21 cellular contexts compared by ENCODE assay signal in genomic region chr2:8251291-8251690, GRCh38.
DNase-seq lines count a peak whose midpoint lies in the region; ATAC-seq, FAIRE-seq and TF ChIP-seq lines count a peak whose summit lies in the region.
"Had no signal": no experiment of that assay in that cellular context is flagged by ENCODE, and none has a peak within 500 bp of the region (broad histone marks: within the 10 kb centered on the region; RNA-seq: fewer than 3 reads in every experiment).

No MANE protein-coding gene starts in this region.

- no peak for TF ChIP-seq CTCF in endodermal cell (conservative IDR thresholded peaks at IDR 0.05)
- TF ChIP-seq CTCF in upper lobe of right lung (IDR thresholded peaks at IDR 0.05): no peak

- H3K27me3 Mint-ChIP-seq in endodermal cell (ENCODE audit: insufficient read depth): no peaks in the 10 kb centered on the region
- H3K27me3 Mint-ChIP-seq: T-cell had no signal

- H3K4me3 ChIP-seq in endodermal cell (ENCODE audit: low read length): peak overlapping the region; percentile 64
- H3K4me3 ChIP-seq in upper lobe of right lung: no peak overlapping the region
- H3K4me3 ChIP-seq: Peyer's patch had no signal

- H3K9me3 Mint-ChIP-seq in endodermal cell: peaks cover 34% of the 10 kb centered on the region

- WGBS in endodermal cell (ENCODE audit: insufficient coverage in 1 of 2, insufficient read length in 1 of 2), 2 experiments: 94 to 96% methylated on average over 3 to 6 of the region's 6 CpGs

- H3K9ac ChIP-seq in endodermal cell (ENCODE audit: extremely low read depth, low read length, poor library complexity, severe bottlenecking): no peak overlapping the region
- H3K9ac ChIP-seq: KMS-11 had no signal

- FAIRE-seq in GM19239 (lab: Jason Lieb, UNC): no peak
- FAIRE-seq: GM12891, HepG2 had no signal

- H3K27ac Mint-ChIP-seq in endodermal cell: no peak overlapping the region
- H3K27ac Mint-ChIP-seq: B cell; CD8-positive, alpha-beta T cell; T-cell had no signal

- no peak overlapping the region for H3K4me3 Mint-ChIP-seq in endodermal cell
- H3K4me3 Mint-ChIP-seq: B cell; CD8-positive, alpha-beta T cell; T-cell had no signal

- H3K4me1 ChIP-seq in endodermal cell (ENCODE audit: control insufficient read depth, insufficient read depth, low read length) (peaks cover 7% of the 10 kb centered on the region), upper lobe of right lung (no peaks in the 10 kb centered on the region)
- H3K4me1 ChIP-seq: Peyer's patch had no signal

- peak; percentile 19 for DNase-seq in SKM-1 treated with dmso at 0.1 percent for 144 hours (lab: John Stamatoyannopoulos, UW; ENCODE audit: unreplicated experiment)
- DNase-seq in SKM-1 (lab: John Stamatoyannopoulos, UW; ENCODE audit: unreplicated experiment): no peak
- peak; percentile 16 for DNase-seq in NOMO-1 treated with dmso at 0.1 percent for 144 hours (lab: John Stamatoyannopoulos, UW; ENCODE audit: unreplicated experiment)
- DNase-seq in endodermal cell: no peak
- no peak for DNase-seq in upper lobe of right lung
- DNase-seq in GM19239 (ENCODE audit: insufficient read length, low spot score): no peak
- DNase-seq: Calu3; CD8-positive, alpha-beta T cell; NCI-H1694 treated with DMSO at 0.1 percent for 48 hours; NCI-H2107; NCI-H2227 treated with DMSO at 0.1 percent for 48 hours; NCI-H524; Peyer's patch; Right ventricle myocardium superior; T-cell had no signal

- peaks cover 7% of the 10 kb centered on the region for H3K36me3 Mint-ChIP-seq in endodermal cell (ENCODE audit: low read depth)
- H3K36me3 Mint-ChIP-seq: CD8-positive, alpha-beta T cell had no signal

- H3K4me1 Mint-ChIP-seq in endodermal cell: peaks cover 51% of the 10 kb centered on the region

- intact Hi-C loops in upper lobe of right lung (cut with DNase I): no loop called here

- H3K27me3 ChIP-seq in endodermal cell (ENCODE audit: control insufficient read depth, insufficient read depth, low read length, poor library complexity, severe bottlenecking): no peaks in the 10 kb centered on the region
- H3K27me3 ChIP-seq in upper lobe of right lung: no peaks in the 10 kb centered on the region
- H3K27me3 ChIP-seq: Peyer's patch had no signal

- H3K36me3 ChIP-seq in endodermal cell (ENCODE audit: control insufficient read depth, insufficient read depth, low read length) (no peaks in the 10 kb centered on the region), upper lobe of right lung (no peaks in the 10 kb centered on the region)
- H3K36me3 ChIP-seq: Peyer's patch had no signal

- ATAC-seq in upper lobe of right lung (peak; percentile 55), GM21367 (IDR thresholded peaks at IDR 0.05; ENCODE audit: unreplicated experiment) (no peak), GM21390 (IDR thresholded peaks at IDR 0.05; ENCODE audit: unreplicated experiment) (no peak)
- ATAC-seq: CD8-positive, alpha-beta T cell; HepG2; T-cell had no signal

- H3K9me3 ChIP-seq in endodermal cell (ENCODE audit: control insufficient read depth, low read length): peaks cover 46% of the 10 kb centered on the region
- no peaks in the 10 kb centered on the region for H3K9me3 ChIP-seq in upper lobe of right lung
- H3K9me3 ChIP-seq: Peyer's patch had no signal

- H3K27ac ChIP-seq in endodermal cell (ENCODE audit: low read depth, low read length) (no peak overlapping the region), upper lobe of right lung (no peak overlapping the region)
- H3K27ac ChIP-seq: KMS-11, Peyer's patch had no signal

Comparison
In these comparisons a context has a peak if more than half of its experiments do, and no peak if none do; other contexts are left out.
1. DNase-seq: peak in SKM-1 treated with dmso at 0.1 percent for 144 hours (single experiment) and NOMO-1 treated with dmso at 0.1 percent for 144 hours (single experiment); none in SKM-1 (single experiment), endodermal cell (single experiment), upper lobe of right lung (single experiment) and GM19239 (single experiment).